Comparison of ENCODE assay signal across 8 cellular contexts in genomic region chr1:193059282-193060225, GRCh38. TPM values are rescaled to one million over a fixed set of nuclear protein-coding genes. Genes with fewer than 3 reads are reported as not detected.
DNase-seq lines count a peak whose midpoint lies in the region; ATAC-seq and TF ChIP-seq lines count a peak whose summit lies in the region.

RO60 (plus strand) TSS chr1:193059612; CDS start chr1:193069055, 9,443 bp downstream.
A gene with protein sequence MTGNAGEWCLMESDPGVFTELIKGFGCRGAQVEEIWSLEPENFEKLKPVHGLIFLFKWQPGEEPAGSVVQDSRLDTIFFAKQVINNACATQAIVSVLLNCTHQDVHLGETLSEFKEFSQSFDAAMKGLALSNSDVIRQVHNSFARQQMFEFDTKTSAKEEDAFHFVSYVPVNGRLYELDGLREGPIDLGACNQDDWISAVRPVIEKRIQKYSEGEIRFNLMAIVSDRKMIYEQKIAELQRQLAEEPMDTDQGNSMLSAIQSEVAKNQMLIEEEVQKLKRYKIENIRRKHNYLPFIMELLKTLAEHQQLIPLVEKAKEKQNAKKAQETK (minus strand): TSS chr1:193059360. CDS start chr1:193059260, 100 bp downstream.

- H3K9me3 ChIP-seq in liver (ENCODE audit: control insufficient read depth in 4 of 4, low read length in 3 of 4), result no peaks in the 10 kb centered on the region

- peak within 1 kb of the TSS; percentile 94 to 97 for H3K9ac ChIP-seq in liver (ENCODE audit: low read depth in 1 of 2, low read length in 2 of 2)

- TF ChIP-seq RAD21 in liver (IDR thresholded peaks at IDR 0.05), result peak; percentile 45 to 63

- WGBS in liver, result under 1% methylated on average over 81 of the region's 81 CpGs

- H3K27me3 ChIP-seq in liver (ENCODE audit: control insufficient read depth in 4 of 4, insufficient read depth in 4 of 4, low read length in 3 of 4), result no peaks in the 10 kb centered on the region

- TF ChIP-seq CTCF in liver (IDR thresholded peaks at IDR 0.05; ENCODE audit: low read depth, low read length, missing input control), result no peak

- DNase-seq in CD1c-positive myeloid dendritic cell (ENCODE audit: extremely low spot score), result peak; percentile 98
- DNase-seq in NCI-H82 (lab: John Stamatoyannopoulos, UW), result peak; percentile 100
- DNase-seq in activated CD4-positive, alpha-beta T cell treated with anti-CD3 and anti-CD28 coated beads, Interleukin-2, amount 50 U/mL, for 48 hours, result peak; percentile 93 to 96
- DNase-seq in dermis microvascular lymphatic vessel endothelial cell (ENCODE audit: low read depth in 2 of 2), result peak; percentile 97 to 99
- DNase-seq in stimulated activated CD4-positive, alpha-beta T cell treated with anti-CD3 and anti-CD28 coated beads, Interleukin-4, amount 100 ng/mL, for 24 hours, result peak; percentile 96

- peak within 1 kb of the TSS; percentile 85 to 96 (median 90) for H3K4me3 ChIP-seq in liver (ENCODE audit: low read depth in 1 of 3, low read length in 3 of 3)

- ATAC-seq in GM19397 (IDR thresholded peaks at IDR 0.05; ENCODE audit: unreplicated experiment), result peak; percentile 94
- peak; percentile 94 for ATAC-seq in HG03571 (IDR thresholded peaks at IDR 0.05; ENCODE audit: unreplicated experiment)

- peaks cover 6 to 27% (median 17%) of the 10 kb centered on the region in 4 donors for H3K4me1 ChIP-seq in liver (ENCODE audit: control insufficient read depth in 4 of 4, insufficient read depth in 4 of 4, low read length in 3 of 4)

- H3K36me3 ChIP-seq in liver (ENCODE audit: control insufficient read depth in 4 of 4, insufficient read depth in 3 of 4, low read depth in 1 of 4, low read length in 3 of 4), result no peaks in the 10 kb centered on the region

- H3K27ac ChIP-seq in liver (ENCODE audit: low read depth in 1 of 2, low read length in 2 of 2), result peak within 1 kb of the TSS; percentile 94 to 98

TF ChIP-seq in liver, 16 proteins besides CTCF, POLR2A, EP300 and RAD21:
- TF ChIP-seq SP1 (IDR thresholded peaks at IDR 0.05), result peak; percentile 78
- peak; percentile 66 for TF ChIP-seq TAF1 (conservative IDR thresholded peaks at IDR 0.05)
- peak in 1 of 2 donors; percentile 94 for TF ChIP-seq GABPA (IDR thresholded peaks at IDR 0.05 in 1 of 2, conservative IDR thresholded peaks at IDR 0.05 in 1 of 2)
- peak; percentile 89 to 94 for TF ChIP-seq JUND (IDR thresholded peaks at IDR 0.05)
- TF ChIP-seq, protein P1, sequence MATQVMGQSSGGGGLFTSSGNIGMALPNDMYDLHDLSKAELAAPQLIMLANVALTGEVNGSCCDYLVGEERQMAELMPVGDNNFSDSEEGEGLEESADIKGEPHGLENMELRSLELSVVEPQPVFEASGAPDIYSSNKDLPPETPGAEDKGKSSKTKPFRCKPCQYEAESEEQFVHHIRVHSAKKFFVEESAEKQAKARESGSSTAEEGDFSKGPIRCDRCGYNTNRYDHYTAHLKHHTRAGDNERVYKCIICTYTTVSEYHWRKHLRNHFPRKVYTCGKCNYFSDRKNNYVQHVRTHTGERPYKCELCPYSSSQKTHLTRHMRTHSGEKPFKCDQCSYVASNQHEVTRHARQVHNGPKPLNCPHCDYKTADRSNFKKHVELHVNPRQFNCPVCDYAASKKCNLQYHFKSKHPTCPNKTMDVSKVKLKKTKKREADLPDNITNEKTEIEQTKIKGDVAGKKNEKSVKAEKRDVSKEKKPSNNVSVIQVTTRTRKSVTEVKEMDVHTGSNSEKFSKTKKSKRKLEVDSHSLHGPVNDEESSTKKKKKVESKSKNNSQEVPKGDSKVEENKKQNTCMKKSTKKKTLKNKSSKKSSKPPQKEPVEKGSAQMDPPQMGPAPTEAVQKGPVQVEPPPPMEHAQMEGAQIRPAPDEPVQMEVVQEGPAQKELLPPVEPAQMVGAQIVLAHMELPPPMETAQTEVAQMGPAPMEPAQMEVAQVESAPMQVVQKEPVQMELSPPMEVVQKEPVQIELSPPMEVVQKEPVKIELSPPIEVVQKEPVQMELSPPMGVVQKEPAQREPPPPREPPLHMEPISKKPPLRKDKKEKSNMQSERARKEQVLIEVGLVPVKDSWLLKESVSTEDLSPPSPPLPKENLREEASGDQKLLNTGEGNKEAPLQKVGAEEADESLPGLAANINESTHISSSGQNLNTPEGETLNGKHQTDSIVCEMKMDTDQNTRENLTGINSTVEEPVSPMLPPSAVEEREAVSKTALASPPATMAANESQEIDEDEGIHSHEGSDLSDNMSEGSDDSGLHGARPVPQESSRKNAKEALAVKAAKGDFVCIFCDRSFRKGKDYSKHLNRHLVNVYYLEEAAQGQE (IDR thresholded peaks at IDR 0.05), result peak; percentile 89
- TF ChIP-seq NR2F2 (IDR thresholded peaks at IDR 0.05), result peak; percentile 44
- TF ChIP-seq EGR1 (IDR thresholded peaks at IDR 0.05; ENCODE audit: low read depth in 2 of 2), result peak; percentile 12 to 85
- TF ChIP-seq, protein P2, sequence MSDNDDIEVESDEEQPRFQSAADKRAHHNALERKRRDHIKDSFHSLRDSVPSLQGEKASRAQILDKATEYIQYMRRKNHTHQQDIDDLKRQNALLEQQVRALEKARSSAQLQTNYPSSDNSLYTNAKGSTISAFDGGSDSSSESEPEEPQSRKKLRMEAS (IDR thresholded peaks at IDR 0.05), result peak; percentile 94
- TF ChIP-seq RXRA (IDR thresholded peaks at IDR 0.05), result peak; percentile 67 to 76
- TF ChIP-seq FOXA2 (IDR thresholded peaks at IDR 0.05), result no peak
- TF ChIP-seq YY1 (IDR thresholded peaks at IDR 0.05), result peak; percentile 92
- TF ChIP-seq HNF4G (IDR thresholded peaks at IDR 0.05), result no peak
- TF ChIP-seq HNF4A (conservative IDR thresholded peaks at IDR 0.05), result peak; percentile 38 to 65
- TF ChIP-seq FOXA1 (IDR thresholded peaks at IDR 0.05), result peak; percentile 89
- peak; percentile 69 for TF ChIP-seq ATF3 (IDR thresholded peaks at IDR 0.05)
- TF ChIP-seq, protein P3, sequence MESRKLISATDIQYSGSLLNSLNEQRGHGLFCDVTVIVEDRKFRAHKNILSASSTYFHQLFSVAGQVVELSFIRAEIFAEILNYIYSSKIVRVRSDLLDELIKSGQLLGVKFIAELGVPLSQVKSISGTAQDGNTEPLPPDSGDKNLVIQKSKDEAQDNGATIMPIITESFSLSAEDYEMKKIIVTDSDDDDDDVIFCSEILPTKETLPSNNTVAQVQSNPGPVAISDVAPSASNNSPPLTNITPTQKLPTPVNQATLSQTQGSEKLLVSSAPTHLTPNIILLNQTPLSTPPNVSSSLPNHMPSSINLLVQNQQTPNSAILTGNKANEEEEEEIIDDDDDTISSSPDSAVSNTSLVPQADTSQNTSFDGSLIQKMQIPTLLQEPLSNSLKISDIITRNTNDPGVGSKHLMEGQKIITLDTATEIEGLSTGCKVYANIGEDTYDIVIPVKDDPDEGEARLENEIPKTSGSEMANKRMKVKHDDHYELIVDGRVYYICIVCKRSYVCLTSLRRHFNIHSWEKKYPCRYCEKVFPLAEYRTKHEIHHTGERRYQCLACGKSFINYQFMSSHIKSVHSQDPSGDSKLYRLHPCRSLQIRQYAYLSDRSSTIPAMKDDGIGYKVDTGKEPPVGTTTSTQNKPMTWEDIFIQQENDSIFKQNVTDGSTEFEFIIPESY (IDR thresholded peaks at IDR 0.05), result peak; percentile 97

RNA-seq across cellular contexts. Expression of gene RO60, which starts in this region (rescaled TPM):
- 147 and 168 TPM in 2 replicates for total RNA-seq in dermis microvascular lymphatic vessel endothelial cell
- 100 to 1,000 TPM in 1 of 2 donors, 10 to 100 TPM in 1; 41.1 to 121 TPM for total RNA-seq in liver
- polyA plus RNA-seq in liver, result 10 to 100 TPM in 1 of 2 donors, 1 to 10 TPM in 1; 5.9 to 28.8 TPM

RNA-seq across cellular contexts. Expression of the second gene that starts in this region (rescaled TPM):
- total RNA-seq in dermis microvascular lymphatic vessel endothelial cell (13.8 and 14.5 TPM in 2 replicates), liver (10 to 100 TPM; 21.1 to 29.7 TPM)
- polyA plus RNA-seq in liver, result 10 to 100 TPM; 14.5 to 22.0 TPM

Comparison
In these comparisons a context has a peak if more than half of its experiments do, and no peak if none do; other contexts are left out.
1. Peak in every context shown above with its lines: DNase-seq, ATAC-seq, H3K4me3 ChIP-seq and H3K27ac ChIP-seq.